ENCODE assay signal across 28 cellular contexts in genomic region chr1:48062353-48062752, GRCh38.
DNase-seq lines count a peak whose midpoint lies in the region; ATAC-seq, FAIRE-seq and TF ChIP-seq lines count a peak whose summit lies in the region.
"Had no signal": no experiment of that assay in that cellular context is flagged by ENCODE, and none has a peak within 500 bp of the region (broad histone marks: within the 10 kb centered on the region; RNA-seq: fewer than 3 reads in every experiment).

No MANE protein-coding gene starts in this region.

- TF ChIP-seq EP300 in HepG2 (IDR thresholded peaks at IDR 0.05; ENCODE audit: low read depth in 2 of 2, low read length in 2 of 2): no peak
- TF ChIP-seq EP300 in HepG2 (CRISPR knock-in tag; IDR thresholded peaks at IDR 0.05; ENCODE audit: borderline replicate concordance): no peak

- TF ChIP-seq CTCF in liver (IDR thresholded peaks at IDR 0.05; ENCODE audit: low read depth, low read length, missing input control): no peak
- no peak for TF ChIP-seq CTCF in HepG2 (CRISPR knock-in tag; IDR thresholded peaks at IDR 0.05)
- no peak for TF ChIP-seq CTCF in colonic mucosa (IDR thresholded peaks at IDR 0.05)

- H3K27me3 ChIP-seq in liver (ENCODE audit: control insufficient read depth in 4 of 4, insufficient read depth in 4 of 4, low read length in 3 of 4) (no peaks in the 10 kb centered on the region), HepG2 (ENCODE audit: control insufficient read depth in 1 of 2, insufficient read depth in 2 of 2, low read length in 2 of 2) (no peaks in the 10 kb centered on the region), colonic mucosa (no peaks in the 10 kb centered on the region)
- no peaks in the 10 kb centered on the region for H3K27me3 ChIP-seq in CD8-positive, alpha-beta memory T cell (ENCODE audit: insufficient read depth, low read length, poor library complexity, severe bottlenecking)
- H3K27me3 ChIP-seq: tibial artery had no signal

- H3K4me2 ChIP-seq in HepG2 (ENCODE audit: low read depth, low read length): no peak overlapping the region

- H3K36me3 ChIP-seq in liver (ENCODE audit: control insufficient read depth in 4 of 4, insufficient read depth in 3 of 4, low read depth in 1 of 4, low read length in 3 of 4) (no peaks in the 10 kb centered on the region), HepG2 (replicated peaks in 1 of 2; ENCODE audit: control insufficient read depth in 1 of 2, insufficient read depth in 2 of 2, low read length in 2 of 2) (no peaks in the 10 kb centered on the region), colonic mucosa (no peaks in the 10 kb centered on the region)
- H3K36me3 ChIP-seq in CD8-positive, alpha-beta memory T cell (ENCODE audit: insufficient read depth, low read length): no peaks in the 10 kb centered on the region
- H3K36me3 ChIP-seq: cardiac muscle cell, left lung, tibial artery had no signal

- no peak overlapping the region for H3K27ac Mint-ChIP-seq in CD8-positive, alpha-beta memory T cell
- H3K27ac Mint-ChIP-seq: activated CD4-positive, alpha-beta T cell treated with anti-CD3 and anti-CD28 coated beads for 36 hours; activated CD8-positive, alpha-beta T cell treated with anti-CD3 and anti-CD28 coated beads, Interleukin-2, amount 10 ng/mL, durations not matched to agents 7 days and 5 days; activated naive CD8-positive, alpha-beta T cell treated with anti-CD3 and anti-CD28 coated beads for 36 hours; CD4-positive, alpha-beta T cell; H9; mesothelial cell of epicardium; naive thymus-derived CD4-positive, alpha-beta T cell had no signal

- 10% methylated on average over 1 of the region's 1 CpG for WGBS in liver
- 0% methylated on average over 1 of the region's 1 CpG for WGBS in HepG2 (ENCODE audit: low lambda C conversion rate)

- no peak overlapping the region for H3K4me3 ChIP-seq in liver (ENCODE audit: low read depth in 1 of 3, low read length in 3 of 3)
- H3K4me3 ChIP-seq in HepG2 (replicated peaks in 1 of 3; ENCODE audit: insufficient read depth in 1 of 3, low read depth in 2 of 3, low read length in 3 of 3): no peak overlapping the region
- no peak overlapping the region for H3K4me3 ChIP-seq in colonic mucosa
- no peak overlapping the region for H3K4me3 ChIP-seq in CD8-positive, alpha-beta memory T cell (ENCODE audit: low read length)
- H3K4me3 ChIP-seq: cardiac muscle cell, left lung, tibial artery had no signal

- TF ChIP-seq RAD21 in liver (IDR thresholded peaks at IDR 0.05) (peak; percentile 33 to 68), HepG2 (CRISPR knock-in tag; IDR thresholded peaks at IDR 0.05) (no peak)

- no peaks in the 10 kb centered on the region for H3K9me3 ChIP-seq in liver (ENCODE audit: control insufficient read depth in 4 of 4, low read length in 3 of 4)
- no peaks in the 10 kb centered on the region for H3K9me3 ChIP-seq in HepG2 (ENCODE audit: low read length)
- H3K9me3 ChIP-seq in colonic mucosa: no peaks in the 10 kb centered on the region
- no peaks in the 10 kb centered on the region for H3K9me3 ChIP-seq in CD8-positive, alpha-beta memory T cell (ENCODE audit: low read length)
- H3K9me3 ChIP-seq: left lung, tibial artery had no signal

- BruUV-seq in HepG2 (replicated peaks; lab: Mats Ljungman, UMichigan): no TSS peak

- ATAC-seq in HepG2 (no peak), HG02943 (IDR thresholded peaks at IDR 0.05; ENCODE audit: low read depth, unreplicated experiment) (peak; percentile 48)
- ATAC-seq: activated CD4-positive, alpha-beta T cell treated with anti-CD3 and anti-CD28 coated beads for 36 hours; activated CD8-positive, alpha-beta T cell treated with anti-CD3 and anti-CD28 coated beads, Interleukin-2, amount 10 ng/mL, durations not matched to agents 7 days and 5 days; left lung had no signal

- CTCF ChIA-PET in HepG2 (lab: Yijun Ruan, JAX; ENCODE audit: low intra/inter-chr PET ratio, low total read pairs): no interaction called here
- CTCF ChIA-PET in CD8-positive, alpha-beta memory T cell (lab: Charles Lee): interaction anchor here (0.7 kb wide), 1 partner anchor 10 kb away, joined by 3 read pairs; no protein-coding TSS in a partner anchor

- POLR2A ChIA-PET in HepG2 (lab: Yijun Ruan, JAX): no interaction called here
- POLR2A ChIA-PET in CD8-positive, alpha-beta memory T cell (lab: Charles Lee): no interaction called here

- H3K4me1 ChIP-seq in liver (ENCODE audit: control insufficient read depth in 4 of 4, insufficient read depth in 4 of 4, low read length in 3 of 4) (peaks cover 3 to 30% (median 19%) of the 10 kb centered on the region in 4 donors), HepG2 (ENCODE audit: insufficient read depth, low read length) (peaks cover 8% of the 10 kb centered on the region; the same call in 1 of the 2 replicates), colonic mucosa (no peaks in the 10 kb centered on the region)
- H3K4me1 ChIP-seq in CD8-positive, alpha-beta memory T cell (ENCODE audit: insufficient read depth, low read length): no peaks in the 10 kb centered on the region

- peak overlapping the region in 1 of 2 donors; percentile 1 for H3K27ac ChIP-seq in liver (ENCODE audit: low read depth in 1 of 2, low read length in 2 of 2)
- H3K27ac ChIP-seq in HepG2 (ENCODE audit: extremely low read length, insufficient read depth, low read length): no peak overlapping the region
- H3K27ac ChIP-seq in colonic mucosa: no peak overlapping the region
- H3K27ac ChIP-seq in CD8-positive, alpha-beta memory T cell (ENCODE audit: low read depth, low read length): no peak overlapping the region
- H3K27ac ChIP-seq: cardiac muscle cell, left lung, tibial artery had no signal

- intact Hi-C loops in HepG2 (cut with micrococcal nuclease; ENCODE audit: unreplicated experiment) (no loop called here), colonic mucosa (cut with DNase I) (loop anchor here (5.0 kb wide), 2 partner anchors 65 to 320 kb away; partner anchors contain the start of gene TRABD2B)

- no peak for DNase-seq in HepG2 (ENCODE audit: low spot score)
- DNase-seq in kidney glomerular epithelial cell (lab: John Stamatoyannopoulos, UW): peak; percentile 58
- DNase-seq in activated T-cell treated with anti-CD3 and anti-CD28 coated beads, Interleukin-2, amount 50 U/mL, for 48 hours: no peak
- no peak for DNase-seq in colonic mucosa
- no peak for DNase-seq in CD8-positive, alpha-beta memory T cell
- DNase-seq in H4 (ENCODE audit: low spot score): no peak
- DNase-seq: 8988T; activated CD4-positive, alpha-beta T cell treated with anti-CD3 and anti-CD28 coated beads for 36 hours; activated CD8-positive, alpha-beta T cell treated with anti-CD3 and anti-CD28 coated beads, Interleukin-2, amount 10 ng/mL, durations not matched to agents 7 days and 5 days; activated naive CD8-positive, alpha-beta T cell treated with anti-CD3 and anti-CD28 coated beads for 36 hours; CD4-positive, alpha-beta T cell; cortex of kidney; foreskin fibroblast; H9; left lung; naive thymus-derived CD4-positive, alpha-beta T cell; NCI-H1694; NCI-H524; occipital lobe; SHP77; small intestine; stimulated activated CD4-positive, alpha-beta T cell treated with anti-CD3 and anti-CD28 coated beads, Interleukin-1b, Interleukin-23, amount 100 ng/mL, for 48 hours; stimulated activated CD8-positive, alpha-beta memory T cell treated with anti-CD3 and anti-CD28 coated beads, Interleukin-4, amount 100 ng/mL, for 48 hours; tibial artery had no signal

- no peaks in the 10 kb centered on the region for H3K9me3 Mint-ChIP-seq in CD8-positive, alpha-beta memory T cell
- H3K9me3 Mint-ChIP-seq: activated naive CD8-positive, alpha-beta T cell treated with anti-CD3 and anti-CD28 coated beads for 36 hours; CD4-positive, alpha-beta T cell; H9; mesothelial cell of epicardium; naive thymus-derived CD4-positive, alpha-beta T cell had no signal

- in situ Hi-C loops in HepG2 (cut with HindIII; ENCODE audit: extremely low pct_ligation_motif_present, low pct_unique_long_range_greater_than_20kb): no loop called here

- no peaks in the 10 kb centered on the region for H3K4me1 Mint-ChIP-seq in CD8-positive, alpha-beta memory T cell
- H3K4me1 Mint-ChIP-seq: activated CD4-positive, alpha-beta T cell treated with anti-CD3 and anti-CD28 coated beads for 36 hours; activated naive CD8-positive, alpha-beta T cell treated with anti-CD3 and anti-CD28 coated beads for 36 hours; naive thymus-derived CD4-positive, alpha-beta T cell had no signal

- H3K79me2 ChIP-seq in HepG2 (ENCODE audit: insufficient read depth, low read length): no peaks in the 10 kb centered on the region

- no peak for FAIRE-seq in HepG2 (lab: Jason Lieb, UNC)
- FAIRE-seq: small intestine had no signal

- H3K9ac ChIP-seq in liver (ENCODE audit: low read depth in 1 of 2, low read length in 2 of 2) (no peak overlapping the region), HepG2 (ENCODE audit: insufficient read depth, low read depth, low read length) (no peak overlapping the region), colonic mucosa (ENCODE audit: low read depth in 2 of 2, low read length in 2 of 2) (no peak overlapping the region)

- H2AFZ ChIP-seq in HepG2 (ENCODE audit: low read length): no peak overlapping the region

- H3K4me3 Mint-ChIP-seq in CD8-positive, alpha-beta memory T cell: no peak overlapping the region
- H3K4me3 Mint-ChIP-seq: activated CD4-positive, alpha-beta T cell treated with anti-CD3 and anti-CD28 coated beads for 36 hours; activated CD8-positive, alpha-beta T cell treated with anti-CD3 and anti-CD28 coated beads, Interleukin-2, amount 10 ng/mL, durations not matched to agents 7 days and 5 days; activated naive CD8-positive, alpha-beta T cell treated with anti-CD3 and anti-CD28 coated beads for 36 hours; CD4-positive, alpha-beta T cell; H9; mesothelial cell of epicardium; naive thymus-derived CD4-positive, alpha-beta T cell had no signal

- no peaks in the 10 kb centered on the region for H3K36me3 Mint-ChIP-seq in CD8-positive, alpha-beta memory T cell
- H3K36me3 Mint-ChIP-seq: activated naive CD8-positive, alpha-beta T cell treated with anti-CD3 and anti-CD28 coated beads for 36 hours; mesothelial cell of epicardium; naive thymus-derived CD4-positive, alpha-beta T cell had no signal

- no peaks in the 10 kb centered on the region for H4K20me1 ChIP-seq in HepG2 (ENCODE audit: insufficient read depth, low read length)

- no peak for TF ChIP-seq POLR2A in HepG2 (IDR thresholded peaks at IDR 0.05; ENCODE audit: insufficient read depth in 1 of 2, low read depth in 2 of 2, low read length in 2 of 2)

- peaks cover 0 to 8% of the 10 kb centered on the region in 2 donors for H3K27me3 Mint-ChIP-seq in CD8-positive, alpha-beta memory T cell
- H3K27me3 Mint-ChIP-seq: activated CD4-positive, alpha-beta T cell treated with anti-CD3 and anti-CD28 coated beads for 36 hours; activated naive CD8-positive, alpha-beta T cell treated with anti-CD3 and anti-CD28 coated beads for 36 hours; CD4-positive, alpha-beta T cell had no signal

TF ChIP-seq in liver, 16 proteins besides CTCF, POLR2A, EP300 and RAD21 (continues in another document):
- TF ChIP-seq EGR1 (IDR thresholded peaks at IDR 0.05; ENCODE audit: low read depth in 2 of 2) (no peak), HNF4A (conservative IDR thresholded peaks at IDR 0.05) (peak; percentile 59 to 68)
